Comparison of ENCODE assay signal across 15 cellular contexts in the genomic region with DNA sequence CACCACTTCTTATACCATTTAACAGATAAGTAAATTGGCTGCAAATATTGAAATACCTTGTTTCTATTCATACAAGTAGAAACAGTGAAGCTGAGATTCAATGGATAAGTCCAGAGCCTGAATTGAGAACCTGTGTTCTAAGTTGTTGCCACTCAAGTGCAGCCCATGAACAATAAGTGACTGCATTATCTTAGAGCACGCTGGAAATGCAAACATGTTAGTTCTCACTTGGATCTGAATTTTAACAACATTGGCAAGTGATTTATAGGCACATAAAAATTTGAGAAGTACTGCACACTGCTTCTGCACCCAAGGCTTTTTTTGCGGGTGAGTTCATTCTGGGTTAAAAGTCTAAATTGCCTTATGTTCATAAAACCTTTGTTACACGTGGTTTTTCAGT.
DNase-seq lines count a peak whose midpoint lies in the region; ATAC-seq and TF ChIP-seq lines count a peak whose summit lies in the region.
"Had no signal": no experiment of that assay in that cellular context is flagged by ENCODE, and none has a peak within 500 bp of the region (broad histone marks: within the 10 kb centered on the region; RNA-seq: fewer than 3 reads in every experiment).

No MANE protein-coding gene starts in this region.

- ATAC-seq in GM19467 (IDR thresholded peaks at IDR 0.05; ENCODE audit: unreplicated experiment) = no peak
- ATAC-seq: SK-N-SH treated with all-trans-retinoic acid at 6 μM for 48 hours had no signal

- no peak overlapping the region for H3K4me3 Mint-ChIP-seq in nephron progenitor cell
- H3K4me3 Mint-ChIP-seq: IgD-negative memory B cell had no signal

- H3K36me3 Mint-ChIP-seq in nephron progenitor cell (ENCODE audit: low read depth) = no peaks in the 10 kb centered on the region
- H3K36me3 Mint-ChIP-seq: IgD-negative memory B cell had no signal

- H3K27me3 Mint-ChIP-seq in nephron progenitor cell (ENCODE audit: low read depth, poor library complexity) = peaks cover 3% of the 10 kb centered on the region
- H3K27me3 Mint-ChIP-seq: IgD-negative memory B cell had no signal

- H3K27ac Mint-ChIP-seq in nephron progenitor cell = peak overlapping the region; percentile 64
- H3K27ac Mint-ChIP-seq: IgD-negative memory B cell had no signal

- TF ChIP-seq CTCF in nephron progenitor cell (IDR thresholded peaks at IDR 0.05) = no peak

- H3K9me3 Mint-ChIP-seq in nephron progenitor cell = peaks cover 13% of the 10 kb centered on the region

- DNase-seq in NCI-H510A treated with DMSO at 0.1 percent for 48 hours (lab: John Stamatoyannopoulos, UW) = peak; percentile 27
- DNase-seq in NCI-H510A (lab: John Stamatoyannopoulos, UW) = no peak
- peak; percentile 53 to 77 for DNase-seq in NCI-H187 (lab: John Stamatoyannopoulos, UW)
- peak; percentile 77 for DNase-seq in NCI-H69 (lab: John Stamatoyannopoulos, UW)
- DNase-seq in nephron progenitor cell = no peak
- no peak for DNase-seq in KG1 (lab: John Stamatoyannopoulos, UW)
- DNase-seq in islet precursor cell = no peak
- DNase-seq: C1 segment of cervical spinal cord, H7, NCI-H1694 treated with DMSO at 0.1 percent for 48 hours, NCI-H82, Right ventricle myocardium superior had no signal

- H3K4me1 Mint-ChIP-seq in nephron progenitor cell = peaks cover 31% of the 10 kb centered on the region
- H3K4me1 Mint-ChIP-seq: IgD-negative memory B cell had no signal

Comparison
In these comparisons a context has a peak if more than half of its experiments do, and no peak if none do; other contexts are left out.
1. DNase-seq: peak in NCI-H510A treated with DMSO at 0.1 percent for 48 hours (single experiment), NCI-H187 (2 of 2) and NCI-H69 (single experiment); none in NCI-H510A (single experiment), nephron progenitor cell (single experiment), KG1 (single experiment) and islet precursor cell (single experiment).